In genomic region chr20:24598346-24598745, GRCh38 we compare ENCODE assay signal across 20 cellular contexts.
A peak's percentile ranks its signal among the peaks of the same experiment; 100 is the strongest.
DNase-seq lines count a peak whose midpoint lies in the region; TF ChIP-seq lines count a peak whose summit lies in the region.
"Had no signal": no experiment of that assay in that cellular context is flagged by ENCODE, and none has a peak within 500 bp of the region (broad histone marks: within the 10 kb centered on the region; RNA-seq: fewer than 3 reads in every experiment).

No MANE protein-coding gene starts in this region.

- peak; percentile 41 for DNase-seq in activated CD8-positive, alpha-beta memory T cell treated with anti-CD3 and anti-CD28 coated beads for 24 hours
- no peak for DNase-seq in activated CD8-positive, alpha-beta memory T cell treated with anti-CD3 and anti-CD28 coated beads, Interleukin-2, amount 50 U/mL, for 4 hours
- DNase-seq in osteocyte (ENCODE audit: extremely low spot score, unreplicated experiment): peak; percentile 76
- no peak for DNase-seq in effector memory CD4-positive, alpha-beta T cell
- no peak for DNase-seq in C1 segment of cervical spinal cord (lab: John Stamatoyannopoulos, UW)
- no peak for DNase-seq in DMS 273 treated with DMSO at 0.1 percent for 48 hours (lab: John Stamatoyannopoulos, UW)
- DNase-seq: ACHN; AML-193; BE2C; Calu3; CD4-positive, alpha-beta memory T cell; COR-L47; DMS153; DND-41; GM23248; H7; HCEC 1CT had no signal

- no peaks in the 10 kb centered on the region for H3K27me3 ChIP-seq in effector memory CD4-positive, alpha-beta T cell (replicated peaks; ENCODE audit: control insufficient read depth, insufficient read depth, low read length, poor library complexity, severe bottlenecking)
- H3K27me3 ChIP-seq: BE2C; BLaER1 treated with 17β-estradiol and CSF1 and Interleukin-3, amounts not matched to agents 10 nM and 100 nM had no signal

- H3K9me3 ChIP-seq in effector memory CD4-positive, alpha-beta T cell (ENCODE audit: control insufficient read depth, low read length): no peaks in the 10 kb centered on the region
- H3K9me3 ChIP-seq: BE2C had no signal

- peaks cover 11% of the 10 kb centered on the region for H3K27me3 Mint-ChIP-seq in osteocyte (ENCODE audit: unreplicated experiment)

- H3K4me1 Mint-ChIP-seq in osteocyte (ENCODE audit: unreplicated experiment): no peaks in the 10 kb centered on the region
- H3K4me1 Mint-ChIP-seq: CD4-positive, alpha-beta memory T cell had no signal

- no peak overlapping the region for H3K4me3 ChIP-seq in effector memory CD4-positive, alpha-beta T cell (ENCODE audit: insufficient read depth, low read depth, low read length, poor library complexity, severe bottlenecking)
- H3K4me3 ChIP-seq: BLaER1 treated with 17β-estradiol and CSF1 and Interleukin-3, amounts not matched to agents 10 nM and 100 nM; GM23248 had no signal

- H3K9me3 Mint-ChIP-seq in osteocyte (ENCODE audit: unreplicated experiment): peaks cover 18% of the 10 kb centered on the region

- no peak overlapping the region for H3K4me3 Mint-ChIP-seq in osteocyte (ENCODE audit: unreplicated experiment)
- H3K4me3 Mint-ChIP-seq: CD4-positive, alpha-beta memory T cell had no signal

- H3K27ac ChIP-seq in cingulate gyrus (ENCODE audit: low read depth, low read length): peak overlapping the region; percentile 5
- no peak overlapping the region for H3K27ac ChIP-seq in effector memory CD4-positive, alpha-beta T cell (ENCODE audit: insufficient read depth, low read length, poor library complexity, severe bottlenecking)
- H3K27ac ChIP-seq: 22Rv1; BLaER1 treated with 17β-estradiol and CSF1 and Interleukin-3, amounts not matched to agents 10 nM and 100 nM; GM23248 had no signal

- no peaks in the 10 kb centered on the region for H3K36me3 ChIP-seq in effector memory CD4-positive, alpha-beta T cell (ENCODE audit: control insufficient read depth, insufficient read depth, low read length)
- H3K36me3 ChIP-seq: BE2C; BLaER1 treated with 17β-estradiol and CSF1 and Interleukin-3, amounts not matched to agents 10 nM and 100 nM had no signal

- H3K27ac Mint-ChIP-seq in osteocyte (ENCODE audit: unreplicated experiment): no peak overlapping the region
- H3K27ac Mint-ChIP-seq: CD4-positive, alpha-beta memory T cell had no signal

- H3K4me1 ChIP-seq in effector memory CD4-positive, alpha-beta T cell (ENCODE audit: control insufficient read depth, insufficient read depth, low read length, poor library complexity, severe bottlenecking): no peaks in the 10 kb centered on the region
- H3K4me1 ChIP-seq: BE2C; BLaER1 treated with 17β-estradiol and CSF1 and Interleukin-3, amounts not matched to agents 10 nM and 100 nM had no signal

- H3K36me3 Mint-ChIP-seq in osteocyte (ENCODE audit: unreplicated experiment): no peaks in the 10 kb centered on the region
- H3K36me3 Mint-ChIP-seq: CD4-positive, alpha-beta memory T cell had no signal

- TF ChIP-seq CTCF in osteocyte (IDR thresholded peaks at IDR 0.05): no peak

Comparison
In these comparisons a context has a peak if more than half of its experiments do, and no peak if none do; other contexts are left out.
1. DNase-seq: peak in activated CD8-positive, alpha-beta memory T cell treated with anti-CD3 and anti-CD28 coated beads for 24 hours (single experiment) and osteocyte (single experiment); none in activated CD8-positive, alpha-beta memory T cell treated with anti-CD3 and anti-CD28 coated beads, Interleukin-2, amount 50 U/mL, for 4 hours (single experiment), effector memory CD4-positive, alpha-beta T cell (0 of 3), C1 segment of cervical spinal cord (0 of 14) and DMS 273 treated with DMSO at 0.1 percent for 48 hours (single experiment).